ENCODE assay signal across 1 cellular context in the genomic region with DNA sequence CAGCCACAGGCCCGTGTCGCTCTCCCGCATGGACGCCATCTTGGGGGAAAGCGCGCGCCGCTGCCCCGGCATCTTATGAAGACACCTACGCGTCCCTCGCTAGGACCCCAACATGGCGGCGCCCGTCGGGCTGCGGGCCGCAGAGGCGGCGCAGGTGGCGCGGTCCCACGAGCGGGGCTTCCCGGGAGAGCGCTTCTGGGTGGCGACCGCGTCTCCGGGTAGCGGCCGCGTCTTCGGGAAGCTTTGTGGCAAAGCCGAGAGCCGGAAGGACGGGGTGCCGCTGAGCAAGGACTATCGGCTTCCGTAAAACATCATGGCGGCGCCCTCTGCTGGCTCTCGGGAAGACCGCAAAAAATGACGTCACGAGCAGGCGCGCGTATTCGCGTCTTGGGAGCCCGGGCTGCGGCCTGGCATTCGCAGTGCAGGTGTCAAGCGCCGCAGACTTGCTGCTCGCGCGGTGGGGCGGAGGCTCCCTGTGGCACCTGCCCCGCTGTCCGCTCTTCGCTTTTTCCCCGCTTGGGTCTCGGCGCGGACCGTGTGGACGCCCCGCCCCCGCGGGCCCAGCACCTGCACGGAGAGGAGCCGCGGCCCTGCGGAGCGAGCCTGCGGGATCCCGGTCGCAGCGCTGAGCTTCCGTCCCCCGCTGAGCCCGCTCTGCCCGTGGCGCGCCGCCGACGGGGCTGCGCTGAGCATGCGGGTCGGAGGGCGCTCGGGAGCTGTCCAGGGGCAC.
A peak's percentile ranks its signal among the peaks of the same experiment; 100 is the strongest.
TF ChIP-seq lines count a peak whose summit lies in the region.

A gene (minus strand): TSS at position 54 of the 730 bp plus-strand sequence. CDS start 15 bp downstream, at position 39.

TF ChIP-seq in HepG2, 621 proteins besides CTCF, POLR2A, EP300 and RAD21 (continued from another document and continues in another):
- TF ChIP-seq, protein P1, sequence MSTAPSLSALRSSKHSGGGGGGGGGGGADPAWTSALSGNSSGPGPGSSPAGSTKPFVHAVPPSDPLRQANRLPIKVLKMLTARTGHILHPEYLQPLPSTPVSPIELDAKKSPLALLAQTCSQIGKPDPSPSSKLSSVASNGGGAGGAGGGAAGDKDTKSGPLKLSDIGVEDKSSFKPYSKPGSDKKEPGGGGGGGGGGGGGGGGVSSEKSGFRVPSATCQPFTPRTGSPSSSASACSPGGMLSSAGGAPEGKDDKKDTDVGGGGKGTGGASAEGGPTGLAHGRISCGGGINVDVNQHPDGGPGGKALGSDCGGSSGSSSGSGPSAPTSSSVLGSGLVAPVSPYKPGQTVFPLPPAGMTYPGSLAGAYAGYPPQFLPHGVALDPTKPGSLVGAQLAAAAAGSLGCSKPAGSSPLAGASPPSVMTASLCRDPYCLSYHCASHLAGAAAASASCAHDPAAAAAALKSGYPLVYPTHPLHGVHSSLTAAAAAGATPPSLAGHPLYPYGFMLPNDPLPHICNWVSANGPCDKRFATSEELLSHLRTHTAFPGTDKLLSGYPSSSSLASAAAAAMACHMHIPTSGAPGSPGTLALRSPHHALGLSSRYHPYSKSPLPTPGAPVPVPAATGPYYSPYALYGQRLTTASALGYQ (CRISPR knock-in tag; IDR thresholded peaks at IDR 0.05) = no peak
- 0 out of 2 replicates have a peak, but pooled peaks have one; percentile 50 for TF ChIP-seq ZNF703 (CRISPR knock-in tag; IDR thresholded peaks at IDR 0.05; ENCODE audit: borderline replicate concordance)
- TF ChIP-seq, protein P2, sequence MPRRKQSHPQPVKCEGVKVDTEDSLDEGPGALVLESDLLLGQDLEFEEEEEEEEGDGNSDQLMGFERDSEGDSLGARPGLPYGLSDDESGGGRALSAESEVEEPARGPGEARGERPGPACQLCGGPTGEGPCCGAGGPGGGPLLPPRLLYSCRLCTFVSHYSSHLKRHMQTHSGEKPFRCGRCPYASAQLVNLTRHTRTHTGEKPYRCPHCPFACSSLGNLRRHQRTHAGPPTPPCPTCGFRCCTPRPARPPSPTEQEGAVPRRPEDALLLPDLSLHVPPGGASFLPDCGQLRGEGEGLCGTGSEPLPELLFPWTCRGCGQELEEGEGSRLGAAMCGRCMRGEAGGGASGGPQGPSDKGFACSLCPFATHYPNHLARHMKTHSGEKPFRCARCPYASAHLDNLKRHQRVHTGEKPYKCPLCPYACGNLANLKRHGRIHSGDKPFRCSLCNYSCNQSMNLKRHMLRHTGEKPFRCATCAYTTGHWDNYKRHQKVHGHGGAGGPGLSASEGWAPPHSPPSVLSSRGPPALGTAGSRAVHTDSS (CRISPR knock-in tag; conservative IDR thresholded peaks at IDR 0.05) = no peak
- TF ChIP-seq TEAD2 (CRISPR knock-in tag; IDR thresholded peaks at IDR 0.05) = no peak
- TF ChIP-seq CREM (IDR thresholded peaks at IDR 0.05) = peak; percentile 98
- peak; percentile 81 for TF ChIP-seq CREM (CRISPR knock-in tag; IDR thresholded peaks at IDR 0.05)
- TF ChIP-seq, protein P3, sequence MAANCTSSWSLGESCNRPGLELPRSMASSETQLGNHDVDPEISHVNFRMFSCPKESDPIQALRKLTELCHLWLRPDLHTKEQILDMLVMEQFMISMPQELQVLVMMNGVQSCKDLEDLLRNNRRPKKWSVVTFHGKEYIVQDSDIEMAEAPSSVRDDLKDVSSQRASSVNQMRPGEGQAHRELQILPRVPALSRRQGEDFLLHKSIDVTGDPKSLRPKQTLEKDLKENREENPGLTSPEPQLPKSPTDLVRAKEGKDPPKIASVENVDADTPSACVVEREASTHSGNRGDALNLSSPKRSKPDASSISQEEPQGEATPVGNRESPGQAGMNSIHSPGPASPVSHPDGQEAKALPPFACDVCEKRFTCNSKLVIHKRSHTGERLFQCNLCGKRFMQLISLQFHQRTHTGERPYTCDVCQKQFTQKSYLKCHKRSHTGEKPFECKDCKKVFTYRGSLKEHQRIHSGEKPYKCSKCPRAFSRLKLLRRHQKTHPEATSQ (CRISPR knock-in tag; IDR thresholded peaks at IDR 0.05; ENCODE audit: borderline replicate concordance) = peak; percentile 64; the same call in 1 of the 2 replicates
- TF ChIP-seq ZNF83 (CRISPR knock-in tag; IDR thresholded peaks at IDR 0.05; ENCODE audit: borderline replicate concordance) = no peak
- TF ChIP-seq, protein P4, sequence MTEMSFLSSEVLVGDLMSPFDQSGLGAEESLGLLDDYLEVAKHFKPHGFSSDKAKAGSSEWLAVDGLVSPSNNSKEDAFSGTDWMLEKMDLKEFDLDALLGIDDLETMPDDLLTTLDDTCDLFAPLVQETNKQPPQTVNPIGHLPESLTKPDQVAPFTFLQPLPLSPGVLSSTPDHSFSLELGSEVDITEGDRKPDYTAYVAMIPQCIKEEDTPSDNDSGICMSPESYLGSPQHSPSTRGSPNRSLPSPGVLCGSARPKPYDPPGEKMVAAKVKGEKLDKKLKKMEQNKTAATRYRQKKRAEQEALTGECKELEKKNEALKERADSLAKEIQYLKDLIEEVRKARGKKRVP (CRISPR knock-in tag; IDR thresholded peaks at IDR 0.05) = no peak; a peak in 2 of 4 replicates
- TF ChIP-seq ZMYM2 (CRISPR knock-in tag; IDR thresholded peaks at IDR 0.05) = no peak
- TF ChIP-seq GATAD1 (CRISPR knock-in tag; IDR thresholded peaks at IDR 0.05) = peak; percentile 84
- TF ChIP-seq YEATS2 (CRISPR knock-in tag; IDR thresholded peaks at IDR 0.05; ENCODE audit: borderline replicate concordance) = peak; percentile 40; the same call in 1 of the 2 replicates
- TF ChIP-seq NONO (IDR thresholded peaks at IDR 0.05) = no peak
- TF ChIP-seq NONO (CRISPR knock-in tag; conservative IDR thresholded peaks at IDR 0.05) = peak; percentile 69; the same call in 1 of the 2 replicates
- TF ChIP-seq SIX1 (CRISPR knock-in tag; IDR thresholded peaks at IDR 0.05; ENCODE audit: borderline replicate concordance) = no peak; the same call in 1 of the 2 replicates
- TF ChIP-seq ATRX (CRISPR knock-in tag; IDR thresholded peaks at IDR 0.05; ENCODE audit: borderline replicate concordance) = no peak
- no peak for TF ChIP-seq DPF2 (CRISPR knock-in tag; IDR thresholded peaks at IDR 0.05; ENCODE audit: borderline replicate concordance, low read depth)
- TF ChIP-seq, protein P5, sequence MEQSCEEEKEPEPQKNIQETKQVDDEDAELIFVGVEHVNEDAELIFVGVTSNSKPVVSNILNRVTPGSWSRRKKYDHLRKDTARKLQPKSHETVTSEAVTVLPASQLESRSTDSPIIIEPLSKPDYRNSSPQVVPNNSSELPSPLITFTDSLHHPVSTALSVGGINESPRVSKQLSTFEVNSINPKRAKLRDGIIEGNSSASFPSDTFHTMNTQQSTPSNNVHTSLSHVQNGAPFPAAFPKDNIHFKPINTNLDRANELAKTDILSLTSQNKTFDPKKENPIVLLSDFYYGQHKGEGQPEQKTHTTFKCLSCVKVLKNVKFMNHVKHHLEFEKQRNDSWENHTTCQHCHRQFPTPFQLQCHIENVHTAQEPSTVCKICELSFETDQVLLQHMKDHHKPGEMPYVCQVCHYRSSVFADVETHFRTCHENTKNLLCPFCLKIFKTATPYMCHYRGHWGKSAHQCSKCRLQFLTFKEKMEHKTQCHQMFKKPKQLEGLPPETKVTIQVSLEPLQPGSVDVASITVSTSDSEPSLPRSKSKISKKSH (CRISPR knock-in tag; IDR thresholded peaks at IDR 0.05; ENCODE audit: borderline replicate concordance) = peak; percentile 63; the same call in 1 of the 2 replicates
- no peak for TF ChIP-seq HDAC6 (IDR thresholded peaks at IDR 0.05; ENCODE audit: low read depth, low read length)
- TF ChIP-seq, protein P6, sequence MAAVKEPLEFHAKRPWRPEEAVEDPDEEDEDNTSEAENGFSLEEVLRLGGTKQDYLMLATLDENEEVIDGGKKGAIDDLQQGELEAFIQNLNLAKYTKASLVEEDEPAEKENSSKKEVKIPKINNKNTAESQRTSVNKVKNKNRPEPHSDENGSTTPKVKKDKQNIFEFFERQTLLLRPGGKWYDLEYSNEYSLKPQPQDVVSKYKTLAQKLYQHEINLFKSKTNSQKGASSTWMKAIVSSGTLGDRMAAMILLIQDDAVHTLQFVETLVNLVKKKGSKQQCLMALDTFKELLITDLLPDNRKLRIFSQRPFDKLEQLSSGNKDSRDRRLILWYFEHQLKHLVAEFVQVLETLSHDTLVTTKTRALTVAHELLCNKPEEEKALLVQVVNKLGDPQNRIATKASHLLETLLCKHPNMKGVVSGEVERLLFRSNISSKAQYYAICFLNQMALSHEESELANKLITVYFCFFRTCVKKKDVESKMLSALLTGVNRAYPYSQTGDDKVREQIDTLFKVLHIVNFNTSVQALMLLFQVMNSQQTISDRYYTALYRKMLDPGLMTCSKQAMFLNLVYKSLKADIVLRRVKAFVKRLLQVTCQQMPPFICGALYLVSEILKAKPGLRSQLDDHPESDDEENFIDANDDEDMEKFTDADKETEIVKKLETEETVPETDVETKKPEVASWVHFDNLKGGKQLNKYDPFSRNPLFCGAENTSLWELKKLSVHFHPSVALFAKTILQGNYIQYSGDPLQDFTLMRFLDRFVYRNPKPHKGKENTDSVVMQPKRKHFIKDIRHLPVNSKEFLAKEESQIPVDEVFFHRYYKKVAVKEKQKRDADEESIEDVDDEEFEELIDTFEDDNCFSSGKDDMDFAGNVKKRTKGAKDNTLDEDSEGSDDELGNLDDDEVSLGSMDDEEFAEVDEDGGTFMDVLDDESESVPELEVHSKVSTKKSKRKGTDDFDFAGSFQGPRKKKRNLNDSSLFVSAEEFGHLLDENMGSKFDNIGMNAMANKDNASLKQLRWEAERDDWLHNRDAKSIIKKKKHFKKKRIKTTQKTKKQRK (IDR thresholded peaks at IDR 0.05; ENCODE audit: low read length) = no peak
- TF ChIP-seq HES4 (CRISPR knock-in tag; IDR thresholded peaks at IDR 0.05; ENCODE audit: borderline replicate concordance) = 0 out of 2 replicates have a peak, but pooled peaks have one; percentile 77
- peak; percentile 79; the same call in 1 of the 2 replicates for TF ChIP-seq ZMYM4 (CRISPR knock-in tag; IDR thresholded peaks at IDR 0.05)
- TF ChIP-seq ZNF775 (CRISPR knock-in tag; IDR thresholded peaks at IDR 0.05; ENCODE audit: borderline replicate concordance) = no peak
- TF ChIP-seq, protein P7, sequence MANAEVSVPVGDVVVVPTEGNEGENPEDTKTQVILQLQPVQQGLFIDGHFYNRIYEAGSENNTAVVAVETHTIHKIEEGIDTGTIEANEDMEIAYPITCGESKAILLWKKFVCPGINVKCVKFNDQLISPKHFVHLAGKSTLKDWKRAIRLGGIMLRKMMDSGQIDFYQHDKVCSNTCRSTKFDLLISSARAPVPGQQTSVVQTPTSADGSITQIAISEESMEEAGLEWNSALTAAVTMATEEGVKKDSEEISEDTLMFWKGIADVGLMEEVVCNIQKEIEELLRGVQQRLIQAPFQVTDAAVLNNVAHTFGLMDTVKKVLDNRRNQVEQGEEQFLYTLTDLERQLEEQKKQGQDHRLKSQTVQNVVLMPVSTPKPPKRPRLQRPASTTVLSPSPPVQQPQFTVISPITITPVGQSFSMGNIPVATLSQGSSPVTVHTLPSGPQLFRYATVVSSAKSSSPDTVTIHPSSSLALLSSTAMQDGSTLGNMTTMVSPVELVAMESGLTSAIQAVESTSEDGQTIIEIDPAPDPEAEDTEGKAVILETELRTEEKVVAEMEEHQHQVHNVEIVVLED (CRISPR knock-in tag; IDR thresholded peaks at IDR 0.05; ENCODE audit: borderline replicate concordance) = peak; percentile 90
- TF ChIP-seq SETDB1 (CRISPR knock-in tag; IDR thresholded peaks at IDR 0.05; ENCODE audit: borderline replicate concordance) = no peak
- TF ChIP-seq ZNF761 (CRISPR knock-in tag; conservative IDR thresholded peaks at IDR 0.05) = no peak; the same call in 1 of the 2 replicates
- no peak for TF ChIP-seq PAF1 (CRISPR knock-in tag; IDR thresholded peaks at IDR 0.05)
- peak; percentile 70; the same call in 1 of the 2 replicates for TF ChIP-seq ZNF589 (CRISPR knock-in tag; conservative IDR thresholded peaks at IDR 0.05)
- TF ChIP-seq, protein P8, sequence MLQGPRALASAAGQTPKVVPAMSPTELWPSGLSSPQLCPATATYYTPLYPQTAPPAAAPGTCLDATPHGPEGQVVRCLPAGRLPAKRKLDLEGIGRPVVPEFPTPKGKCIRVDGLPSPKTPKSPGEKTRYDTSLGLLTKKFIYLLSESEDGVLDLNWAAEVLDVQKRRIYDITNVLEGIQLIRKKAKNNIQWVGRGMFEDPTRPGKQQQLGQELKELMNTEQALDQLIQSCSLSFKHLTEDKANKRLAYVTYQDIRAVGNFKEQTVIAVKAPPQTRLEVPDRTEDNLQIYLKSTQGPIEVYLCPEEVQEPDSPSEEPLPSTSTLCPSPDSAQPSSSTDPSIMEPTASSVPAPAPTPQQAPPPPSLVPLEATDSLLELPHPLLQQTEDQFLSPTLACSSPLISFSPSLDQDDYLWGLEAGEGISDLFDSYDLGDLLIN (CRISPR knock-in tag; IDR thresholded peaks at IDR 0.05; ENCODE audit: borderline replicate concordance) = no peak
- peak; percentile 99 for TF ChIP-seq ZFX (CRISPR knock-in tag; IDR thresholded peaks at IDR 0.05; ENCODE audit: low read depth)
- TF ChIP-seq, protein P9, sequence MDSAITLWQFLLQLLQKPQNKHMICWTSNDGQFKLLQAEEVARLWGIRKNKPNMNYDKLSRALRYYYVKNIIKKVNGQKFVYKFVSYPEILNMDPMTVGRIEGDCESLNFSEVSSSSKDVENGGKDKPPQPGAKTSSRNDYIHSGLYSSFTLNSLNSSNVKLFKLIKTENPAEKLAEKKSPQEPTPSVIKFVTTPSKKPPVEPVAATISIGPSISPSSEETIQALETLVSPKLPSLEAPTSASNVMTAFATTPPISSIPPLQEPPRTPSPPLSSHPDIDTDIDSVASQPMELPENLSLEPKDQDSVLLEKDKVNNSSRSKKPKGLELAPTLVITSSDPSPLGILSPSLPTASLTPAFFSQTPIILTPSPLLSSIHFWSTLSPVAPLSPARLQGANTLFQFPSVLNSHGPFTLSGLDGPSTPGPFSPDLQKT (CRISPR knock-in tag; IDR thresholded peaks at IDR 0.05; ENCODE audit: borderline replicate concordance) = no peak
- TF ChIP-seq ZNF253 (CRISPR knock-in tag; IDR thresholded peaks at IDR 0.05; ENCODE audit: borderline replicate concordance) = no peak; the same call in 1 of the 2 replicates
- TF ChIP-seq RFX3 (CRISPR knock-in tag; IDR thresholded peaks at IDR 0.05) = no peak
- no peak; the same call in 1 of the 2 replicates for TF ChIP-seq GATA4 (IDR thresholded peaks at IDR 0.05; ENCODE audit: borderline replicate concordance, low read depth)
- TF ChIP-seq ZNF777 (CRISPR knock-in tag; IDR thresholded peaks at IDR 0.05) = peak; percentile 88
- no peak for TF ChIP-seq TCF12 (IDR thresholded peaks at IDR 0.05)
- TF ChIP-seq TCF12 (CRISPR knock-in tag; IDR thresholded peaks at IDR 0.05) = no peak
- TF ChIP-seq THYN1 (CRISPR knock-in tag; IDR thresholded peaks at IDR 0.05; ENCODE audit: borderline replicate concordance, low read depth) = no peak
- no peak; the same call in 1 of the 2 replicates for TF ChIP-seq ESRRA (CRISPR knock-in tag; IDR thresholded peaks at IDR 0.05; ENCODE audit: low read depth)
- peak; percentile 88 for TF ChIP-seq KAT8 (CRISPR knock-in tag; IDR thresholded peaks at IDR 0.05)
- TF ChIP-seq U2AF1 (optimal IDR thresholded peaks at IDR 0.05; ENCODE audit: low read depth, low read length) = no peak
- peak; percentile 42; the same call in 1 of the 2 replicates for TF ChIP-seq ZBTB7B (CRISPR knock-in tag; IDR thresholded peaks at IDR 0.05)
- TF ChIP-seq ZMYM3 (CRISPR knock-in tag; IDR thresholded peaks at IDR 0.05) = no peak; the same call in 1 of the 2 replicates
- TF ChIP-seq ZFP62 (CRISPR knock-in tag; IDR thresholded peaks at IDR 0.05) = no peak
- TF ChIP-seq, protein P10, sequence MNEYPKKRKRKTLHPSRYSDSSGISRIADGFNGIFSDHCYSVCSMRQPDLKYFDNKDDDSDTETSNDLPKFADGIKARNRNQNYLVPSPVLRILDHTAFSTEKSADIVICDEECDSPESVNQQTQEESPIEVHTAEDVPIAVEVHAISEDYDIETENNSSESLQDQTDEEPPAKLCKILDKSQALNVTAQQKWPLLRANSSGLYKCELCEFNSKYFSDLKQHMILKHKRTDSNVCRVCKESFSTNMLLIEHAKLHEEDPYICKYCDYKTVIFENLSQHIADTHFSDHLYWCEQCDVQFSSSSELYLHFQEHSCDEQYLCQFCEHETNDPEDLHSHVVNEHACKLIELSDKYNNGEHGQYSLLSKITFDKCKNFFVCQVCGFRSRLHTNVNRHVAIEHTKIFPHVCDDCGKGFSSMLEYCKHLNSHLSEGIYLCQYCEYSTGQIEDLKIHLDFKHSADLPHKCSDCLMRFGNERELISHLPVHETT (CRISPR knock-in tag; conservative IDR thresholded peaks at IDR 0.05) = peak; percentile 67; the same call in 1 of the 2 replicates
